ENCODE assay signal across 1 cellular context in the genomic region with DNA sequence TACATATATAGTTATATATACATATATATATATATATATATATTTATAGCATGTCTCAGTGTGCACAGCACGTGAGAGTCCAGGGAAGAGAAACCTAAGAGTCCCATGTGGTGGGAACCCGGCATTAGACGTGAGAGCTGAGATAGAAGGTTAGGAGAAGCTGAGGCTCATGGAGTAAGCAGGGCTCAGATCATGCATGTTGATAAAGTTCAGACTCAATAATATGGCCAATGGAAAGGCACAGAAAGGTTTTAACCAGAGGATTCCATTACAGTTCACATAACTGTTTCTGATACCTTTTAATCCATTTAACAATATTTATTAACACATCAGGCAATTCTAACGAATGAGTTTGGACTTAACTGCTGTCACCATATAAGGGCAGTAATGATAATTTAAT.
TF ChIP-seq lines count a peak whose summit lies in the region.

No MANE protein-coding gene starts in this region.

TF ChIP-seq in K562, 482 proteins besides CTCF, POLR2A, EP300 and RAD21 (continued from another document and continues in another):
- TF ChIP-seq MLX (CRISPR knock-in tag; conservative IDR thresholded peaks at IDR 0.05) (no peak), ZNF3 (CRISPR knock-in tag; IDR thresholded peaks at IDR 0.05) (no peak), TRIM24 (IDR thresholded peaks at IDR 0.05) (no peak), GABPB1 (CRISPR knock-in tag; IDR thresholded peaks at IDR 0.05) (no peak), RFX5 (IDR thresholded peaks at IDR 0.05; ENCODE audit: low read depth, low read length) (no peak), HDAC3 (IDR thresholded peaks at IDR 0.05; ENCODE audit: borderline replicate concordance, partially characterized antibody) (no peak), MEF2D (tag; conservative IDR thresholded peaks at IDR 0.05; ENCODE audit: low read depth) (no peak), SMAD4 (CRISPR knock-in tag; conservative IDR thresholded peaks at IDR 0.05) (peak; percentile 6), NR4A1 (CRISPR knock-in tag; IDR thresholded peaks at IDR 0.05) (no peak), NR4A1 (tag; IDR thresholded peaks at IDR 0.05) (peak; percentile 45; the same call in 1 of the 2 replicates), BACH1 (tag; IDR thresholded peaks at IDR 0.05) (peak; percentile 55; the same call in 1 of the 2 replicates), LCOR (CRISPR knock-in tag; IDR thresholded peaks at IDR 0.05) (no peak), CBX3 (IDR thresholded peaks at IDR 0.05; ENCODE audit: borderline replicate concordance in 1 of 2, low read length in 2 of 2) (no peak), ZC3H4 (CRISPR knock-in tag; IDR thresholded peaks at IDR 0.05; ENCODE audit: borderline replicate concordance) (no peak), SAP30 (IDR thresholded peaks at IDR 0.05; ENCODE audit: borderline replicate concordance, insufficient read depth, low read depth, low read length, poor library complexity, severe bottlenecking) (no peak), CREB1 (IDR thresholded peaks at IDR 0.05) (no peak), CREB1 (CRISPR knock-in tag; IDR thresholded peaks at IDR 0.05) (no peak), ZSCAN29 (IDR thresholded peaks at IDR 0.05) (no peak), ZNF778 (CRISPR knock-in tag; IDR thresholded peaks at IDR 0.05) (no peak), ZNF23 (CRISPR knock-in tag; IDR thresholded peaks at IDR 0.05) (no peak), PYGO2 (tag; IDR thresholded peaks at IDR 0.05) (no peak), MECOM (CRISPR knock-in tag; IDR thresholded peaks at IDR 0.05) (peak; percentile 69; the same call in 1 of the 2 replicates), MCM3 (IDR thresholded peaks at IDR 0.05) (no peak), PTTG1 (tag; IDR thresholded peaks at IDR 0.05; ENCODE audit: low read depth) (peak; percentile 86), KLF6 (CRISPR knock-in tag; IDR thresholded peaks at IDR 0.05; ENCODE audit: borderline replicate concordance) (peak; percentile 94; the same call in 1 of the 2 replicates), SREBF1 (IDR thresholded peaks at IDR 0.05; ENCODE audit: borderline replicate concordance, low read depth, low read length) (no peak), MITF (IDR thresholded peaks at IDR 0.05) (no peak), CHD4 (IDR thresholded peaks at IDR 0.05; ENCODE audit: insufficient read depth, insufficient replicate concordance, low read depth, low read length, poor library complexity, severe bottlenecking) (no peak), FOXM1 (IDR thresholded peaks at IDR 0.05; ENCODE audit: low read depth) (no peak), FOXM1 (CRISPR knock-in tag; IDR thresholded peaks at IDR 0.05; ENCODE audit: low read depth) (no peak), MXI1 (IDR thresholded peaks at IDR 0.05; ENCODE audit: low read depth, low read length) (no peak), KLF1 (tag; IDR thresholded peaks at IDR 0.05) (no peak), DLX4 (CRISPR knock-in tag; IDR thresholded peaks at IDR 0.05) (no peak), GATA2 (CRISPR knock-in tag; IDR thresholded peaks at IDR 0.05) (no peak), ZFX (CRISPR knock-in tag; IDR thresholded peaks at IDR 0.05) (no peak), E2F3 (CRISPR knock-in tag; IDR thresholded peaks at IDR 0.05) (no peak), POLR2G (IDR thresholded peaks at IDR 0.05; ENCODE audit: low read depth, low read length) (no peak), U2AF2 (optimal IDR thresholded peaks at IDR 0.05; ENCODE audit: low read depth, low read length) (no peak), ZNF311 (CRISPR knock-in tag; IDR thresholded peaks at IDR 0.05) (peak; percentile 61; the same call in 1 of the 2 replicates), POLR2AphosphoS5 (IDR thresholded peaks at IDR 0.05; ENCODE audit: control insufficient read depth, insufficient read depth, low read depth, low read length) (no peak), PURB (CRISPR knock-in tag; IDR thresholded peaks at IDR 0.05; ENCODE audit: low read depth) (no peak), ZNF395 (CRISPR knock-in tag; IDR thresholded peaks at IDR 0.05) (no peak), ATF4 (CRISPR knock-in tag; IDR thresholded peaks at IDR 0.05) (no peak), PCBP2 (IDR thresholded peaks at IDR 0.05; ENCODE audit: low read depth, low read length, poor library complexity, severe bottlenecking) (no peak), FOXP1 (CRISPR knock-in tag; IDR thresholded peaks at IDR 0.05) (no peak), MTF1 (CRISPR knock-in tag; IDR thresholded peaks at IDR 0.05; ENCODE audit: borderline replicate concordance) (no peak)
- TF ChIP-seq, protein P1, sequence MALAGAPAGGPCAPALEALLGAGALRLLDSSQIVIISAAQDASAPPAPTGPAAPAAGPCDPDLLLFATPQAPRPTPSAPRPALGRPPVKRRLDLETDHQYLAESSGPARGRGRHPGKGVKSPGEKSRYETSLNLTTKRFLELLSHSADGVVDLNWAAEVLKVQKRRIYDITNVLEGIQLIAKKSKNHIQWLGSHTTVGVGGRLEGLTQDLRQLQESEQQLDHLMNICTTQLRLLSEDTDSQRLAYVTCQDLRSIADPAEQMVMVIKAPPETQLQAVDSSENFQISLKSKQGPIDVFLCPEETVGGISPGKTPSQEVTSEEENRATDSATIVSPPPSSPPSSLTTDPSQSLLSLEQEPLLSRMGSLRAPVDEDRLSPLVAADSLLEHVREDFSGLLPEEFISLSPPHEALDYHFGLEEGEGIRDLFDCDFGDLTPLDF (CRISPR knock-in tag; IDR thresholded peaks at IDR 0.05): no peak
- TF ChIP-seq, protein P2, sequence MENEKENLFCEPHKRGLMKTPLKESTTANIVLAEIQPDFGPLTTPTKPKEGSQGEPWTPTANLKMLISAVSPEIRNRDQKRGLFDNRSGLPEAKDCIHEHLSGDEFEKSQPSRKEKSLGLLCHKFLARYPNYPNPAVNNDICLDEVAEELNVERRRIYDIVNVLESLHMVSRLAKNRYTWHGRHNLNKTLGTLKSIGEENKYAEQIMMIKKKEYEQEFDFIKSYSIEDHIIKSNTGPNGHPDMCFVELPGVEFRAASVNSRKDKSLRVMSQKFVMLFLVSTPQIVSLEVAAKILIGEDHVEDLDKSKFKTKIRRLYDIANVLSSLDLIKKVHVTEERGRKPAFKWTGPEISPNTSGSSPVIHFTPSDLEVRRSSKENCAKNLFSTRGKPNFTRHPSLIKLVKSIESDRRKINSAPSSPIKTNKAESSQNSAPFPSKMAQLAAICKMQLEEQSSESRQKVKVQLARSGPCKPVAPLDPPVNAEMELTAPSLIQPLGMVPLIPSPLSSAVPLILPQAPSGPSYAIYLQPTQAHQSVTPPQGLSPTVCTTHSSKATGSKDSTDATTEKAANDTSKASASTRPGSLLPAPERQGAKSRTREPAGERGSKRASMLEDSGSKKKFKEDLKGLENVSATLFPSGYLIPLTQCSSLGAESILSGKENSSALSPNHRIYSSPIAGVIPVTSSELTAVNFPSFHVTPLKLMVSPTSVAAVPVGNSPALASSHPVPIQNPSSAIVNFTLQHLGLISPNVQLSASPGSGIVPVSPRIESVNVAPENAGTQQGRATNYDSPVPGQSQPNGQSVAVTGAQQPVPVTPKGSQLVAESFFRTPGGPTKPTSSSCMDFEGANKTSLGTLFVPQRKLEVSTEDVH (IDR thresholded peaks at IDR 0.05; ENCODE audit: low read depth, partially characterized antibody): no peak
- TF ChIP-seq, protein P3, sequence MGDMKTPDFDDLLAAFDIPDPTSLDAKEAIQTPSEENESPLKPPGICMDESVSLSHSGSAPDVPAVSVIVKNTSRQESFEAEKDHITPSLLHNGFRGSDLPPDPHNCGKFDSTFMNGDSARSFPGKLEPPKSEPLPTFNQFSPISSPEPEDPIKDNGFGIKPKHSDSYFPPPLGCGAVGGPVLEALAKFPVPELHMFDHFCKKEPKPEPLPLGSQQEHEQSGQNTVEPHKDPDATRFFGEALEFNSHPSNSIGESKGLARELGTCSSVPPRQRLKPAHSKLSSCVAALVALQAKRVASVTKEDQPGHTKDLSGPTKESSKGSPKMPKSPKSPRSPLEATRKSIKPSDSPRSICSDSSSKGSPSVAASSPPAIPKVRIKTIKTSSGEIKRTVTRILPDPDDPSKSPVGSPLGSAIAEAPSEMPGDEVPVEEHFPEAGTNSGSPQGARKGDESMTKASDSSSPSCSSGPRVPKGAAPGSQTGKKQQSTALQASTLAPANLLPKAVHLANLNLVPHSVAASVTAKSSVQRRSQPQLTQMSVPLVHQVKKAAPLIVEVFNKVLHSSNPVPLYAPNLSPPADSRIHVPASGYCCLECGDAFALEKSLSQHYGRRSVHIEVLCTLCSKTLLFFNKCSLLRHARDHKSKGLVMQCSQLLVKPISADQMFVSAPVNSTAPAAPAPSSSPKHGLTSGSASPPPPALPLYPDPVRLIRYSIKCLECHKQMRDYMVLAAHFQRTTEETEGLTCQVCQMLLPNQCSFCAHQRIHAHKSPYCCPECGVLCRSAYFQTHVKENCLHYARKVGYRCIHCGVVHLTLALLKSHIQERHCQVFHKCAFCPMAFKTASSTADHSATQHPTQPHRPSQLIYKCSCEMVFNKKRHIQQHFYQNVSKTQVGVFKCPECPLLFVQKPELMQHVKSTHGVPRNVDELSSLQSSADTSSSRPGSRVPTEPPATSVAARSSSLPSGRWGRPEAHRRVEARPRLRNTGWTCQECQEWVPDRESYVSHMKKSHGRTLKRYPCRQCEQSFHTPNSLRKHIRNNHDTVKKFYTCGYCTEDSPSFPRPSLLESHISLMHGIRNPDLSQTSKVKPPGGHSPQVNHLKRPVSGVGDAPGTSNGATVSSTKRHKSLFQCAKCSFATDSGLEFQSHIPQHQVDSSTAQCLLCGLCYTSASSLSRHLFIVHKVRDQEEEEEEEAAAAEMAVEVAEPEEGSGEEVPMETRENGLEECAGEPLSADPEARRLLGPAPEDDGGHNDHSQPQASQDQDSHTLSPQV (IDR thresholded peaks at IDR 0.05): peak; percentile 58
- TF ChIP-seq, protein P4, sequence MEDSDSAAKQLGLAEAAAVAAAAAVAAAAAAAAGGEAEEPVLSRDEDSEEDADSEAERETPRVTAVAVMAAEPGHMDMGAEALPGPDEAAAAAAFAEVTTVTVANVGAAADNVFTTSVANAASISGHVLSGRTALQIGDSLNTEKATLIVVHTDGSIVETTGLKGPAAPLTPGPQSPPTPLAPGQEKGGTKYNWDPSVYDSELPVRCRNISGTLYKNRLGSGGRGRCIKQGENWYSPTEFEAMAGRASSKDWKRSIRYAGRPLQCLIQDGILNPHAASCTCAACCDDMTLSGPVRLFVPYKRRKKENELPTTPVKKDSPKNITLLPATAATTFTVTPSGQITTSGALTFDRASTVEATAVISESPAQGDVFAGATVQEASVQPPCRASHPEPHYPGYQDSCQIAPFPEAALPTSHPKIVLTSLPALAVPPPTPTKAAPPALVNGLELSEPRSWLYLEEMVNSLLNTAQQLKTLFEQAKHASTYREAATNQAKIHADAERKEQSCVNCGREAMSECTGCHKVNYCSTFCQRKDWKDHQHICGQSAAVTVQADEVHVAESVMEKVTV (CRISPR knock-in tag; IDR thresholded peaks at IDR 0.05): no peak
